Comparison of ENCODE assay signal across 8 cellular contexts in genomic region chr12:24838531-24838950, GRCh38.
A peak's percentile ranks its signal among the peaks of the same experiment; 100 is the strongest.
DNase-seq lines count a peak whose midpoint lies in the region; ATAC-seq and TF ChIP-seq lines count a peak whose summit lies in the region.

No MANE protein-coding gene starts in this region.

- ATAC-seq in GM19372 (IDR thresholded peaks at IDR 0.05; ENCODE audit: low read depth, unreplicated experiment) (peak; percentile 44), HG03342 (IDR thresholded peaks at IDR 0.05; ENCODE audit: unreplicated experiment) (peak; percentile 47), mucosa of descending colon (peak; percentile 68)

- no peak for TF ChIP-seq CTCF in mucosa of descending colon (IDR thresholded peaks at IDR 0.05)

- H3K4me3 Mint-ChIP-seq in activated T-helper 2 cell treated with anti-CD3 and anti-CD28 coated beads, Interferon-gamma antibody, Interleukin-2, Interleukin-4, amounts not matched to agents 10 μg/mL and 5 μg/mL and 100 μg/mL, durations not matched to agents 14 hours and 24 hours and 36 hours (ENCODE audit: low read depth): peak overlapping the region; percentile 2

- intact Hi-C loops in activated T-helper 2 cell treated with anti-CD3 and anti-CD28 coated beads, Interferon-gamma antibody, Interleukin-2, Interleukin-4, amounts not matched to agents 10 μg/mL and 5 μg/mL and 100 μg/mL, durations not matched to agents 14 hours and 24 hours and 36 hours (cut with micrococcal nuclease): loop anchor here (2.0 to 5.0 kb wide), 6 partner anchors 42 to 534 kb away; no protein-coding TSS in a partner anchor
- intact Hi-C loops in mucosa of descending colon (cut with DNase I, micrococcal nuclease): no loop called here

- no peaks in the 10 kb centered on the region for H3K27me3 Mint-ChIP-seq in activated T-helper 2 cell treated with anti-CD3 and anti-CD28 coated beads, Interferon-gamma antibody, Interleukin-2, Interleukin-4, amounts not matched to agents 10 μg/mL and 5 μg/mL and 100 μg/mL, durations not matched to agents 14 hours and 24 hours and 36 hours (ENCODE audit: low read depth)

- no peak overlapping the region for H3K4me3 ChIP-seq in mucosa of descending colon

- no peaks in the 10 kb centered on the region for H3K9me3 ChIP-seq in mucosa of descending colon

- peak overlapping the region; percentile 77 for H3K27ac Mint-ChIP-seq in activated T-helper 2 cell treated with anti-CD3 and anti-CD28 coated beads, Interferon-gamma antibody, Interleukin-2, Interleukin-4, amounts not matched to agents 10 μg/mL and 5 μg/mL and 100 μg/mL, durations not matched to agents 14 hours and 24 hours and 36 hours

- H3K36me3 Mint-ChIP-seq in activated T-helper 2 cell treated with anti-CD3 and anti-CD28 coated beads, Interferon-gamma antibody, Interleukin-2, Interleukin-4, amounts not matched to agents 10 μg/mL and 5 μg/mL and 100 μg/mL, durations not matched to agents 14 hours and 24 hours and 36 hours (ENCODE audit: low read depth): peaks cover 10% of the 10 kb centered on the region

- H3K9me3 Mint-ChIP-seq in activated T-helper 2 cell treated with anti-CD3 and anti-CD28 coated beads, Interferon-gamma antibody, Interleukin-2, Interleukin-4, amounts not matched to agents 10 μg/mL and 5 μg/mL and 100 μg/mL, durations not matched to agents 14 hours and 24 hours and 36 hours: no peaks in the 10 kb centered on the region

- H3K4me1 Mint-ChIP-seq in activated T-helper 2 cell treated with anti-CD3 and anti-CD28 coated beads, Interferon-gamma antibody, Interleukin-2, Interleukin-4, amounts not matched to agents 10 μg/mL and 5 μg/mL and 100 μg/mL, durations not matched to agents 14 hours and 24 hours and 36 hours (ENCODE audit: low read depth): peaks cover 44% of the 10 kb centered on the region

- peak; percentile 83 for DNase-seq in AG20443 (ENCODE audit: low spot score)
- DNase-seq in activated T-helper 2 cell treated with anti-CD3 and anti-CD28 coated beads, Interferon-gamma antibody, Interleukin-2, Interleukin-4, amounts not matched to agents 10 μg/mL and 5 μg/mL and 100 μg/mL, durations not matched to agents 14 hours and 24 hours and 36 hours (ENCODE audit: low spot score): peak; percentile 13
- DNase-seq in mucosa of descending colon: peak in 1 of 3 donors; percentile 32
- DNase-seq in effector CD8-positive, alpha-beta T cell (lab: John Stamatoyannopoulos, UW): no peak
- DNase-seq in NCI-H1048 (lab: John Stamatoyannopoulos, UW): no peak
- no peak for DNase-seq in ecto neural progenitor cell (ENCODE audit: low spot score)

- no peaks in the 10 kb centered on the region for H3K36me3 ChIP-seq in mucosa of descending colon (ENCODE audit: low read depth)

- H3K4me1 ChIP-seq in mucosa of descending colon (ENCODE audit: low read depth): no peaks in the 10 kb centered on the region

Comparison
In these comparisons a context has a peak if more than half of its experiments do, and no peak if none do; other contexts are left out.
1. DNase-seq: peak in AG20443 (single experiment) and activated T-helper 2 cell treated with anti-CD3 and anti-CD28 coated beads, Interferon-gamma antibody, Interleukin-2, Interleukin-4, amounts not matched to agents 10 μg/mL and 5 μg/mL and 100 μg/mL, durations not matched to agents 14 hours and 24 hours and 36 hours (single experiment); none in effector CD8-positive, alpha-beta T cell (single experiment), NCI-H1048 (single experiment) and ecto neural progenitor cell (single experiment).
2. Peak in every context shown above with its lines, with median percentiles within 50 percentile points of each other: ATAC-seq.